ENCODE assay signal across 13 cellular contexts in the genomic region with DNA sequence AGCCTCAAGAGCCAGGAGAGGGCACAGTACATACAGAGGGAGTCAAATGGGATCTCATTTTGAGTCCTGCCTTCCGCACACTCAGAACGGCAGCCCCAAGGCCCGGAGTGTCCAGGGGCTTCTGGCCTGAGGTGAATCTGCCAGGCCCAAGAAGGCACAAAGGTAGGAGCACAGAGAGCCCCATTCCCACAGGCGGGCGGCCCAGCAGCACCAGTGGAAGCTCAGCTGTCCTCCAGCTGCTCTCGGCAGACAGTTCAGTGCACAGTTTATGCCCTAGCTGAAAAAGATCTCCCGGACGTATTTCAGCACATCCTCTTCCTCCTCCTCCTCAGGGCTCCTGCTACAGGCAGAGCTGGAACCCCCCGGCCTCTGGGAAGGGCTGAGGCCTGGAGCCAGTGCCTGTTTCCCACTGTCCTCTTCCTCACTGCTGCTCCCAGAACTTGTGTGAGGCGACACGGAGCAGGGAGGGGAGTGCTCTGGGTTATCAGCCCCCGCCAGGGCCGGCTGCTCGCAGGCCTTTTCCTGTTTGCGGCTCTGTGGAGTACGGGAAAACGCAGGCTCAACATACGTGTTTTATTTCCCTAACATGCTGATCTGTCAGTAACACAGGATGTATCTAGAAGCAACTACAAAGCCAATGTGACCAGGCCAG. TPM values are rescaled to one million over a fixed set of nuclear protein-coding genes. Genes with fewer than 3 reads are reported as not detected.
DNase-seq lines count a peak whose midpoint lies in the region; ATAC-seq, FAIRE-seq and TF ChIP-seq lines count a peak whose summit lies in the region.
"Had no signal": no experiment of that assay in that cellular context is flagged by ENCODE, and none has a peak within 500 bp of the region (broad histone marks: within the 10 kb centered on the region; RNA-seq: fewer than 3 reads in every experiment).

No MANE protein-coding gene starts in this region.

- peaks cover 33% of the 10 kb centered on the region for H3K79me2 ChIP-seq in astrocyte (ENCODE audit: insufficient read depth, low read length)

- ATAC-seq in upper lobe of left lung (ENCODE audit: low FRiP score in 2 of 2) (peak in 1 of 2 donors; percentile 17), HG02759 (IDR thresholded peaks at IDR 0.05; ENCODE audit: unreplicated experiment) (no peak)

- H2AFZ ChIP-seq in astrocyte (ENCODE audit: low read depth, low read length), result no peak overlapping the region
- H2AFZ ChIP-seq: neural progenitor cell had no signal

- peaks cover 76% of the 10 kb centered on the region for H3K36me3 Mint-ChIP-seq in activated naive CD4-positive, alpha-beta T cell treated with anti-CD3 and anti-CD28 coated beads, Interleukin-2, amount 10 ng/mL, durations not matched to agents 7 days and 5 days
- H3K36me3 Mint-ChIP-seq in astrocyte (ENCODE audit: low read depth, unreplicated experiment), result peaks cover 36% of the 10 kb centered on the region

- DNase-seq in activated naive CD4-positive, alpha-beta T cell treated with anti-CD3 and anti-CD28 coated beads, Interleukin-2, amount 10 ng/mL, durations not matched to agents 7 days and 5 days, result no peak
- no peak for DNase-seq in activated naive CD4-positive, alpha-beta T cell (lab: John Stamatoyannopoulos, UW)
- DNase-seq in astrocyte (ENCODE audit: low read depth) (no peak), lung microvascular endothelial cell (ENCODE audit: low read depth in 2 of 2) (peak; percentile 68 to 96), upper lobe of left lung (peak; percentile 58 to 59), NAMALWA (ENCODE audit: low spot score) (no peak), NCI-H1694 treated with DMSO at 0.1 percent for 48 hours (lab: John Stamatoyannopoulos, UW) (no peak)
- DNase-seq: activated CD8-positive, alpha-beta memory T cell treated with anti-CD3 and anti-CD28 coated beads for 24 hours; NCI-H82; stimulated activated naive CD4-positive, alpha-beta T cell treated with Interleukin-2 at 50 U/mL for 16 hours had no signal

- H3K9me3 Mint-ChIP-seq in activated naive CD4-positive, alpha-beta T cell treated with anti-CD3 and anti-CD28 coated beads, Interleukin-2, amount 10 ng/mL, durations not matched to agents 7 days and 5 days, result peaks cover 16% of the 10 kb centered on the region
- no peaks in the 10 kb centered on the region for H3K9me3 Mint-ChIP-seq in astrocyte (ENCODE audit: unreplicated experiment)

- H3K4me1 ChIP-seq in astrocyte (ENCODE audit: insufficient read depth, low read length) (peaks cover 15% of the 10 kb centered on the region), upper lobe of left lung (peaks cover 63 to 81% (median 71%) of the 10 kb centered on the region in 4 donors)

- peaks cover 55% of the 10 kb centered on the region for H3K4me1 Mint-ChIP-seq in activated naive CD4-positive, alpha-beta T cell treated with anti-CD3 and anti-CD28 coated beads, Interleukin-2, amount 10 ng/mL, durations not matched to agents 7 days and 5 days
- H3K4me1 Mint-ChIP-seq in astrocyte (ENCODE audit: low read depth, unreplicated experiment), result peaks cover 19% of the 10 kb centered on the region

- TF ChIP-seq EP300 in upper lobe of left lung (IDR thresholded peaks at IDR 0.05), result peak in 2 of 4 donors; percentile 66

- peak in 1 of 4 donors; percentile 11 for TF ChIP-seq POLR2A in upper lobe of left lung (IDR thresholded peaks at IDR 0.05)

- no peak overlapping the region for H3K4me3 Mint-ChIP-seq in activated naive CD4-positive, alpha-beta T cell treated with anti-CD3 and anti-CD28 coated beads, Interleukin-2, amount 10 ng/mL, durations not matched to agents 7 days and 5 days
- H3K4me3 Mint-ChIP-seq in astrocyte (ENCODE audit: unreplicated experiment), result peak overlapping the region; percentile 27

- no peak overlapping the region for H3K9ac ChIP-seq in astrocyte (ENCODE audit: low read length)
- H3K9ac ChIP-seq: neural progenitor cell had no signal

- H3K36me3 ChIP-seq in astrocyte (ENCODE audit: insufficient read depth, low read length), result peaks cover 27% of the 10 kb centered on the region
- peaks cover 0 to 50% (median 32%) of the 10 kb centered on the region in 4 donors for H3K36me3 ChIP-seq in upper lobe of left lung
- H3K36me3 ChIP-seq: neural progenitor cell had no signal

- H3K27ac ChIP-seq in astrocyte (ENCODE audit: low read depth, low read length) (no peak overlapping the region), upper lobe of left lung (peak overlapping the region; percentile 89 to 99 (median 98))
- H3K27ac ChIP-seq: neural progenitor cell, SK-N-MC had no signal

- CTCF ChIA-PET in activated naive CD4-positive, alpha-beta T cell treated with anti-CD3 and anti-CD28 coated beads, Interleukin-2, amount 10 ng/mL, durations not matched to agents 7 days and 5 days (lab: Charles Lee), result interaction anchor here (5.3 to 5.6 kb wide), 2 partner anchors 17 to 180 kb away, joined by 36 to 59 read pairs; partner anchors contain the start of genes AGBL3 and TMEM140

- peaks cover 25% of the 10 kb centered on the region for H4K20me1 ChIP-seq in astrocyte (ENCODE audit: insufficient read depth, low read length)

- H3K27me3 Mint-ChIP-seq in activated naive CD4-positive, alpha-beta T cell treated with anti-CD3 and anti-CD28 coated beads, Interleukin-2, amount 10 ng/mL, durations not matched to agents 7 days and 5 days, result no peaks in the 10 kb centered on the region
- no peaks in the 10 kb centered on the region for H3K27me3 Mint-ChIP-seq in astrocyte (ENCODE audit: low read depth, unreplicated experiment)

- H3K4me3 ChIP-seq in astrocyte (ENCODE audit: insufficient read depth, low read depth, low read length), result no peak overlapping the region
- H3K4me3 ChIP-seq in upper lobe of left lung, result peak overlapping the region in 1 of 4 donors; percentile 1
- H3K4me3 ChIP-seq: neural progenitor cell, SK-N-MC had no signal

- no peaks in the 10 kb centered on the region for H3K27me3 ChIP-seq in astrocyte (ENCODE audit: insufficient read depth, low read length)
- H3K27me3 ChIP-seq in upper lobe of left lung, result no peaks in the 10 kb centered on the region
- H3K27me3 ChIP-seq: neural progenitor cell had no signal

- no peaks in the 10 kb centered on the region for H3K9me3 ChIP-seq in astrocyte (ENCODE audit: insufficient read depth, low read depth, low read length)
- H3K9me3 ChIP-seq in upper lobe of left lung, result no peaks in the 10 kb centered on the region

- FAIRE-seq in astrocyte (lab: Jason Lieb, UNC), result no peak

- H3K4me2 ChIP-seq in astrocyte (ENCODE audit: low read length), result no peak overlapping the region
- H3K4me2 ChIP-seq: neural progenitor cell had no signal

- H3K27ac Mint-ChIP-seq in activated naive CD4-positive, alpha-beta T cell treated with anti-CD3 and anti-CD28 coated beads, Interleukin-2, amount 10 ng/mL, durations not matched to agents 7 days and 5 days, result peak overlapping the region; percentile 59
- no peak overlapping the region for H3K27ac Mint-ChIP-seq in astrocyte (ENCODE audit: unreplicated experiment)
- H3K27ac Mint-ChIP-seq: neural progenitor cell had no signal

- TF ChIP-seq CTCF in astrocyte (IDR thresholded peaks at IDR 0.05; ENCODE audit: insufficient read depth, low read depth, low read length), result no peak
- TF ChIP-seq CTCF in upper lobe of left lung (IDR thresholded peaks at IDR 0.05), result no peak

- WGBS in upper lobe of left lung, 2 donors, result 41 to 48% methylated on average over 10 to 18 of the region's 18 CpGs

RNA-seq across cellular contexts. Expression of gene CYREN, which starts 4.0 kb away (rescaled TPM):
- total RNA-seq in astrocyte (31.0 and 33.7 TPM in 2 replicates), lung microvascular endothelial cell (10.7 and 12.6 TPM in 2 replicates), upper lobe of left lung (100 to 1,000 TPM in 1 of 6 donors, 10 to 100 TPM in 5; 27.3 to 119 (median 40.4) TPM)

RNA-seq across cellular contexts. Expression of gene TMEM140, which starts 18.6 kb away (rescaled TPM):
- total RNA-seq in astrocyte, result 0.27 and 0.62 TPM in 2 replicates
- 21.1 and 59.7 TPM in 2 replicates for total RNA-seq in lung microvascular endothelial cell
- total RNA-seq in upper lobe of left lung, result 10 to 100 TPM; 25.2 to 59.2 (median 32.4) TPM

RNA-seq across cellular contexts. Expression of gene WDR91, which starts 44.9 kb away (rescaled TPM):
- 5.5 and 6.6 TPM in 2 replicates for total RNA-seq in astrocyte
- 4.0 and 4.4 TPM in 2 replicates for total RNA-seq in lung microvascular endothelial cell
- total RNA-seq in upper lobe of left lung, result 100 to 1,000 TPM in 1 of 6 donors, 10 to 100 TPM in 5; 19.0 to 180 (median 27.5) TPM

Comparison
In these comparisons a context has a peak if more than half of its experiments do, and no peak if none do; other contexts are left out.
1. DNase-seq: peak in lung microvascular endothelial cell (2 of 2) and upper lobe of left lung (2 of 2); none in activated naive CD4-positive, alpha-beta T cell treated with anti-CD3 and anti-CD28 coated beads, Interleukin-2, amount 10 ng/mL, durations not matched to agents 7 days and 5 days (single experiment), activated naive CD4-positive, alpha-beta T cell (0 of 4), astrocyte (single experiment), NAMALWA (single experiment) and NCI-H1694 treated with DMSO at 0.1 percent for 48 hours (single experiment).
2. RNA of gene TMEM140, which starts 18.6 kb away (total RNA-seq): 21.1 to 59.7 TPM in lung microvascular endothelial cell and 25.2 to 59.2 TPM in upper lobe of left lung; 0.27 to 0.62 TPM in astrocyte; every median in the first group is over 10 times any median in the second.